In genomic region chr7:142482899-142483658, GRCh38 we compare ENCODE assay signal across 8 cellular contexts.
DNase-seq lines count a peak whose midpoint lies in the region; ATAC-seq and TF ChIP-seq lines count a peak whose summit lies in the region.

No MANE protein-coding gene starts in this region.

- intact Hi-C loops in activated naive CD4-positive, alpha-beta T cell treated with anti-CD3 and anti-CD28 coated beads for 36 hours (cut with micrococcal nuclease): loop anchor here (1.0 to 10.0 kb wide), 8 partner anchors 24 to 508 kb away; partner anchors contain the start of gene TAS2R38
- intact Hi-C loops in left ventricle myocardium inferior (cut with micrococcal nuclease) (no loop called here), sigmoid colon (cut with DNase I) (no loop called here)

- no peak for TF ChIP-seq EP300 in sigmoid colon (IDR thresholded peaks at IDR 0.05)

- peaks cover 51% of the 10 kb centered on the region for H3K4me1 Mint-ChIP-seq in activated naive CD4-positive, alpha-beta T cell treated with anti-CD3 and anti-CD28 coated beads for 36 hours (ENCODE audit: low read depth)

- CTCF ChIA-PET in activated naive CD4-positive, alpha-beta T cell treated with anti-CD3 and anti-CD28 coated beads for 36 hours (lab: Charles Lee): interaction anchor here (0.7 to 12.0 kb wide), 26 partner anchors 9 to 848 kb away, joined by 3 to 361 read pairs (median 6); no protein-coding TSS in a partner anchor

- H3K4me1 ChIP-seq in left ventricle myocardium inferior: peaks cover 2% of the 10 kb centered on the region
- H3K4me1 ChIP-seq in sigmoid colon: peaks cover 0 to 3% (median 0%) of the 10 kb centered on the region in 4 donors

- H3K4me3 Mint-ChIP-seq in activated naive CD4-positive, alpha-beta T cell treated with anti-CD3 and anti-CD28 coated beads for 36 hours: peak overlapping the region; percentile 48

- no peaks in the 10 kb centered on the region for H3K36me3 Mint-ChIP-seq in activated naive CD4-positive, alpha-beta T cell treated with anti-CD3 and anti-CD28 coated beads for 36 hours (ENCODE audit: low read depth)

- H3K27ac Mint-ChIP-seq in activated naive CD4-positive, alpha-beta T cell treated with anti-CD3 and anti-CD28 coated beads for 36 hours: peak overlapping the region; percentile 88

- DNase-seq in AG09309 (ENCODE audit: low read depth) (no peak), GM13976 (ENCODE audit: low spot score) (peak; percentile 40), RPMI8226 (peak; percentile 56), left ventricle myocardium inferior (no peak), sigmoid colon (no peak)
- peak; percentile 83 for DNase-seq in activated naive CD4-positive, alpha-beta T cell treated with anti-CD3 and anti-CD28 coated beads for 36 hours
- peak; percentile 73 for DNase-seq in stimulated activated CD4-positive, alpha-beta T cell treated with anti-CD3 and anti-CD28 coated beads, Interleukin-15, amount 100 ng/mL, for 24 hours

- 20 to 30% methylated on average over 9 of the region's 9 CpGs for WGBS in sigmoid colon, 2 donors

- H3K27me3 Mint-ChIP-seq in activated naive CD4-positive, alpha-beta T cell treated with anti-CD3 and anti-CD28 coated beads for 36 hours (ENCODE audit: low read depth): no peaks in the 10 kb centered on the region

- no peaks in the 10 kb centered on the region for H3K36me3 ChIP-seq in left ventricle myocardium inferior
- H3K36me3 ChIP-seq in sigmoid colon: no peaks in the 10 kb centered on the region

- ATAC-seq in HG03025 (IDR thresholded peaks at IDR 0.05; ENCODE audit: low FRiP score, unreplicated experiment): peak; percentile 79

- no peak for TF ChIP-seq POLR2A in sigmoid colon (IDR thresholded peaks at IDR 0.05)

- peak; percentile 98 for TF ChIP-seq CTCF in AG09309 (IDR thresholded peaks at IDR 0.05; ENCODE audit: control insufficient read depth, insufficient read depth, low read depth, low read length, missing control alignments)
- peak; percentile 77 for TF ChIP-seq CTCF in GM13976 (IDR thresholded peaks at IDR 0.05; ENCODE audit: borderline replicate concordance, control extremely low read depth, extremely low read depth, insufficient read depth, missing control alignments)
- TF ChIP-seq CTCF in left ventricle myocardium inferior (IDR thresholded peaks at IDR 0.05; ENCODE audit: borderline replicate concordance): peak; percentile 68
- peak in 2 of 4 experiments; percentile 24 to 47 for TF ChIP-seq CTCF in sigmoid colon (IDR thresholded peaks at IDR 0.05)

- H3K27me3 ChIP-seq in left ventricle myocardium inferior (ENCODE audit: low read depth) (peaks cover 5% of the 10 kb centered on the region), sigmoid colon (no peaks in the 10 kb centered on the region)

- no peaks in the 10 kb centered on the region for H3K9me3 Mint-ChIP-seq in activated naive CD4-positive, alpha-beta T cell treated with anti-CD3 and anti-CD28 coated beads for 36 hours

- H3K4me3 ChIP-seq in AG09309 (ENCODE audit: control insufficient read depth, low read depth, low read length) (no peak overlapping the region), left ventricle myocardium inferior (no peak overlapping the region), sigmoid colon (no peak overlapping the region)

- H3K9me3 ChIP-seq in left ventricle myocardium inferior (replicated peaks) (no peaks in the 10 kb centered on the region), sigmoid colon (no peaks in the 10 kb centered on the region)

- no peak overlapping the region for H3K27ac ChIP-seq in left ventricle myocardium inferior (replicated peaks)
- H3K27ac ChIP-seq in sigmoid colon: no peak overlapping the region

- in situ Hi-C loops in GM13976 (cut with MboI; ENCODE audit: low sequenced_read_pairs, unreplicated experiment): no loop called here

Comparison
In these comparisons a context has a peak if more than half of its experiments do, and no peak if none do; other contexts are left out.
1. DNase-seq: peak in GM13976 (single experiment), RPMI8226 (single experiment), activated naive CD4-positive, alpha-beta T cell treated with anti-CD3 and anti-CD28 coated beads for 36 hours (single experiment) and stimulated activated CD4-positive, alpha-beta T cell treated with anti-CD3 and anti-CD28 coated beads, Interleukin-15, amount 100 ng/mL, for 24 hours (single experiment); none in AG09309 (single experiment), left ventricle myocardium inferior (single experiment) and sigmoid colon (single experiment).